9 cellular contexts compared by ENCODE assay signal in the genomic region with DNA sequence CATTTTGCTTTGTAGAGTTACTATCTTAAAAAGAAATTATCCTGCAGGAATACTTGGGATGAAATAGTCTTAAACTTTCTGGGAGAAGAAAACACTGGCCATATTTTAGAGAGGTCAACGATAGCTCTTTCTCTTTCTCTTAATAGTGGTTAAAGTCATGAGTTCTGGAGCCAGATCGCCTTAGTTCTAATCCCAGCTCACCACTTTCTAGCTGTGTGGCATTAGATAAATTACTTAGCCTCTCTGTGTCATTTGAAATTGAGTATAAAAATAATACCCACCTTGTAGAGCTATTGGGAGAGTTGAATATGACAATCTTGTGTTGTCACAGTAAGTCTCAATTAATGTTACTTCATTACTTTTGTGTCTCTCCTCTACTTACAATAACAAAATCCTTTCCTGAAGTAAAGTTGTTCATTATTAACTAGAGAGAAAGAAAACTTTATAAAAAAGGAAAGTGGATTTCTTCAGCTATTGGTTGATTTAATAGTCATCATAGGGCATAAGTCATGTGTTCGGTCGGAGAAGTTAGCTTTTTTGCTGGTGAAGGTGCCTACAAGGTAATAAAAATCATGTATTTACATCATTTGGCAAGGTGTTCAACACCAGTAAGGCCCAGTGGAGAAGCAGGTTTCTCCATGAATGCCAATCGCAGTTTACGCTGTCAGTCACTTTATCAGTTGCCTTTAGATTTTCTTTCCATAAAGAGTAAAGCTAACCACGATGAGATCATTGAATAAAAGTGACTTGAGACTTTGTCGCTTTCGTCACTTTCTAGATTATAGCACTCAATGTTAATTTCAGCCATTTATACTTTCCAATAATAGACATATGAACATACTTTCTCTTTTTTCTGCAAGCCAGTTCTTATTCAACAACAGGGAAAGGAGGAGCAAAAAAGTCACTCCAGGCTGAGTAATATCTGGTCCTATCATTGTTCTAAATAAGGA. TPM values are rescaled to one million over a fixed set of nuclear protein-coding genes. Genes with fewer than 3 reads are reported as not detected.
DNase-seq lines count a peak whose midpoint lies in the region; ATAC-seq, FAIRE-seq and TF ChIP-seq lines count a peak whose summit lies in the region.
"Had no signal": no experiment of that assay in that cellular context is flagged by ENCODE, and none has a peak within 500 bp of the region (broad histone marks: within the 10 kb centered on the region; RNA-seq: fewer than 3 reads in every experiment).

No MANE protein-coding gene starts in this region.

- peaks cover 3% of the 10 kb centered on the region for H3K9me3 Mint-ChIP-seq in T-helper 2 cell treated with Interferon-gamma antibody and Interleukin-4, amounts not matched to agents 5 μg/mL and 100 μg/mL, for 36 hours
- H3K9me3 Mint-ChIP-seq in astrocyte (ENCODE audit: unreplicated experiment): no peaks in the 10 kb centered on the region

- peaks cover 68% of the 10 kb centered on the region for H3K79me2 ChIP-seq in astrocyte (ENCODE audit: insufficient read depth, low read length)

- peak overlapping the region; percentile 98 for H3K4me3 ChIP-seq in astrocyte (ENCODE audit: insufficient read depth, low read depth, low read length)
- peak overlapping the region; percentile 95 to 100 (median 100) for H3K4me3 ChIP-seq in subcutaneous abdominal adipose tissue (ENCODE audit: low read depth in 1 of 5, low read length in 5 of 5)

- peak overlapping the region; percentile 95 for H3K27ac ChIP-seq in astrocyte (ENCODE audit: low read depth, low read length)
- H3K27ac ChIP-seq in subcutaneous abdominal adipose tissue (ENCODE audit: low read depth, low read length): peak overlapping the region; percentile 92

- H2AFZ ChIP-seq in astrocyte (ENCODE audit: low read depth, low read length): no peak overlapping the region

- H4K20me1 ChIP-seq in astrocyte (ENCODE audit: insufficient read depth, low read length): peaks cover 48% of the 10 kb centered on the region

- peak overlapping the region; percentile 90 for H3K4me3 Mint-ChIP-seq in T-helper 2 cell treated with Interferon-gamma antibody and Interleukin-4, amounts not matched to agents 5 μg/mL and 100 μg/mL, for 36 hours
- H3K4me3 Mint-ChIP-seq in astrocyte (ENCODE audit: unreplicated experiment): peak overlapping the region; percentile 96

- peak overlapping the region; percentile 99 for H3K9ac ChIP-seq in astrocyte (ENCODE audit: low read length)
- H3K9ac ChIP-seq in subcutaneous abdominal adipose tissue (ENCODE audit: low read length in 5 of 5): peak overlapping the region; percentile 84 to 96 (median 91)

- intact Hi-C loops in sciatic nerve (cut with DNase I): no loop called here

- peaks cover 17% of the 10 kb centered on the region for H3K36me3 Mint-ChIP-seq in T-helper 2 cell treated with Interferon-gamma antibody and Interleukin-4, amounts not matched to agents 5 μg/mL and 100 μg/mL, for 36 hours (ENCODE audit: low read depth)
- peaks cover 4% of the 10 kb centered on the region for H3K36me3 Mint-ChIP-seq in astrocyte (ENCODE audit: low read depth, unreplicated experiment)

- ATAC-seq in sciatic nerve: no peak
- ATAC-seq in GM19397 (IDR thresholded peaks at IDR 0.05; ENCODE audit: unreplicated experiment): no peak

- TF ChIP-seq CTCF in astrocyte (IDR thresholded peaks at IDR 0.05; ENCODE audit: insufficient read depth, low read depth, low read length): no peak

- H3K27ac Mint-ChIP-seq in T-helper 2 cell treated with Interferon-gamma antibody and Interleukin-4, amounts not matched to agents 5 μg/mL and 100 μg/mL, for 36 hours: peak overlapping the region; percentile 32
- H3K27ac Mint-ChIP-seq in astrocyte (ENCODE audit: unreplicated experiment): peak overlapping the region; percentile 77

- DNase-seq in T-helper 2 cell treated with Interferon-gamma antibody and Interleukin-4, amounts not matched to agents 5 μg/mL and 100 μg/mL, for 36 hours (ENCODE audit: low spot score): no peak
- DNase-seq in T-helper 2 cell (no peak), astrocyte (ENCODE audit: low read depth) (no peak), kidney tubule cell (ENCODE audit: low spot score) (peak; percentile 65), sciatic nerve (ENCODE audit: low spot score) (no peak), HuH-7 (ENCODE audit: low spot score) (no peak)
- DNase-seq: activated CD4-positive, CD25-positive, alpha-beta regulatory T cell had no signal

- H3K27me3 Mint-ChIP-seq in T-helper 2 cell treated with Interferon-gamma antibody and Interleukin-4, amounts not matched to agents 5 μg/mL and 100 μg/mL, for 36 hours (ENCODE audit: low read depth): no peaks in the 10 kb centered on the region
- H3K27me3 Mint-ChIP-seq in astrocyte (ENCODE audit: low read depth, unreplicated experiment): no peaks in the 10 kb centered on the region

- H3K9me3 ChIP-seq in astrocyte (ENCODE audit: insufficient read depth, low read depth, low read length) (no peaks in the 10 kb centered on the region), subcutaneous abdominal adipose tissue (ENCODE audit: control insufficient read depth in 5 of 5, low read length in 5 of 5) (no peaks in the 10 kb centered on the region)

- no peaks in the 10 kb centered on the region for H3K36me3 ChIP-seq in astrocyte (ENCODE audit: insufficient read depth, low read length)
- H3K36me3 ChIP-seq in subcutaneous abdominal adipose tissue (ENCODE audit: control insufficient read depth in 5 of 5, insufficient read depth in 5 of 5, low read length in 5 of 5): peaks cover 0 to 2% (median 0%) of the 10 kb centered on the region in 5 donors

- peak overlapping the region; percentile 93 for H3K4me2 ChIP-seq in astrocyte (ENCODE audit: low read length)

- H3K4me1 Mint-ChIP-seq in T-helper 2 cell treated with Interferon-gamma antibody and Interleukin-4, amounts not matched to agents 5 μg/mL and 100 μg/mL, for 36 hours (ENCODE audit: low read depth): peaks cover 45% of the 10 kb centered on the region
- H3K4me1 Mint-ChIP-seq in astrocyte (ENCODE audit: low read depth, unreplicated experiment): peaks cover 37% of the 10 kb centered on the region

- no peaks in the 10 kb centered on the region for H3K27me3 ChIP-seq in astrocyte (ENCODE audit: insufficient read depth, low read length)
- H3K27me3 ChIP-seq in subcutaneous abdominal adipose tissue (ENCODE audit: control insufficient read depth in 5 of 5, insufficient read depth in 4 of 5, low read length in 5 of 5): no peaks in the 10 kb centered on the region

- FAIRE-seq in astrocyte (lab: Jason Lieb, UNC): peak; percentile 17

- H3K4me1 ChIP-seq in astrocyte (ENCODE audit: insufficient read depth, low read length): peaks cover 27% of the 10 kb centered on the region
- H3K4me1 ChIP-seq in subcutaneous abdominal adipose tissue (ENCODE audit: control insufficient read depth in 5 of 5, insufficient read depth in 5 of 5, low read length in 5 of 5): peaks cover 6 to 63% (median 54%) of the 10 kb centered on the region in 5 donors

RNA-seq across cellular contexts. Expression of a gene that starts 2.0 kb away (rescaled TPM):
- total RNA-seq in astrocyte: 37.3 and 39.6 TPM in 2 replicates
- 55.4 TPM for total RNA-seq in sciatic nerve
